Comparison of ENCODE assay signal across 32 cellular contexts in genomic region chr3:27252646-27253045, GRCh38.
"Had no signal": no experiment of that assay in that cellular context is flagged by ENCODE, and none has a peak within 500 bp of the region (broad histone marks: within the 10 kb centered on the region; RNA-seq: fewer than 3 reads in every experiment).

No MANE protein-coding gene starts in this region.

- H3K27me3 ChIP-seq: left lung, neural progenitor cell, right atrium auricular region, right lobe of liver, stomach, testis, thyroid gland, transverse colon, upper lobe of left lung, vagina had no signal

- H3K79me2 ChIP-seq: parathyroid adenoma had no signal

- H3K9ac ChIP-seq: neural progenitor cell, parathyroid adenoma had no signal

- H3K4me3 Mint-ChIP-seq: immature natural killer cell; naive B cell; natural killer cell; nephron progenitor cell; neural progenitor cell; stimulated activated naive B cell treated with anti-CD40 and anti-IgM and Interleukin-4, amounts not matched to agents 10 μg/mL and 1 μg/mL and 100 μg/mL, for 72 hours had no signal

- H3K36me3 ChIP-seq: left lung, lower lobe of right lung, neural progenitor cell, neutrophil, right atrium auricular region, right lobe of liver, stomach, thyroid gland, transverse colon, upper lobe of left lung, vagina had no signal

- H3K4me3 ChIP-seq: left lung, lower lobe of right lung, neural progenitor cell, psoas muscle, right atrium auricular region, right lobe of liver, skin epidermis, stomach, testis, thyroid gland, transverse colon, upper lobe of left lung, vagina had no signal

- ATAC-seq: left colon; left lung; lower lobe of right lung; natural killer cell; psoas muscle; right lobe of liver; stimulated activated naive B cell treated with anti-CD40 and anti-IgM and Interleukin-4, amounts not matched to agents 10 μg/mL and 1 μg/mL and 100 μg/mL, for 72 hours; stimulated activated naive CD8-positive, alpha-beta T cell treated with anti-CD3 and anti-CD28 coated beads, Interleukin-15, Interleukin-2, amounts not matched to agents 100 U/mL and 50 U/mL, for 24 hours had no signal

- H3K9me3 Mint-ChIP-seq: neural progenitor cell had no signal

- H3K27ac Mint-ChIP-seq: immature natural killer cell; natural killer cell; nephron progenitor cell; neural progenitor cell; stimulated activated naive B cell treated with anti-CD40 and anti-IgM and Interleukin-4, amounts not matched to agents 10 μg/mL and 1 μg/mL and 100 μg/mL, for 72 hours had no signal

- H2AFZ ChIP-seq: neural progenitor cell, parathyroid adenoma had no signal

- H3K4me1 ChIP-seq: left lung, lower lobe of right lung, neural progenitor cell, parathyroid adenoma, psoas muscle, right atrium auricular region, right lobe of liver, stomach, testis, thyroid gland, transverse colon, upper lobe of left lung, vagina had no signal

- H3K4me2 ChIP-seq: neural progenitor cell had no signal

- H3K9me3 ChIP-seq: left lung, lower lobe of right lung, neutrophil, psoas muscle, right atrium auricular region, right lobe of liver, stomach, testis, thyroid gland, transverse colon, upper lobe of left lung, vagina had no signal

- H3K27ac ChIP-seq: left lung, lower lobe of right lung, neural progenitor cell, neutrophil, parathyroid adenoma, psoas muscle, right atrium auricular region, right lobe of liver, skin epidermis, stomach, testis, thyroid gland, transverse colon, upper lobe of left lung, vagina had no signal

- H3K4me1 Mint-ChIP-seq: immature natural killer cell; naive B cell; natural killer cell; nephron progenitor cell; neural progenitor cell; stimulated activated naive B cell treated with anti-CD40 and anti-IgM and Interleukin-4, amounts not matched to agents 10 μg/mL and 1 μg/mL and 100 μg/mL, for 72 hours had no signal

- FAIRE-seq: islet of Langerhans, kidney had no signal

- H3K36me3 Mint-ChIP-seq: immature natural killer cell; natural killer cell; neural progenitor cell; stimulated activated naive B cell treated with anti-CD40 and anti-IgM and Interleukin-4, amounts not matched to agents 10 μg/mL and 1 μg/mL and 100 μg/mL, for 72 hours had no signal

- DNase-seq: hypothalamus; immature natural killer cell; kidney; left colon; left lung; lower lobe of right lung; mammary epithelial cell; mesenchymal stem cell; naive B cell; natural killer cell; nephron progenitor cell; occipital lobe; psoas muscle; right lobe of liver; stimulated activated CD4-positive, alpha-beta T cell treated with anti-CD3 and anti-CD28 coated beads, Interleukin-12 subunit alpha, Interleukin-12 subunit beta, amount 100 ng/mL, for 4 hours; stimulated activated CD4-positive, alpha-beta T cell treated with anti-CD3 and anti-CD28 coated beads, Interleukin-15, amount 100 ng/mL, for 24 hours; stimulated activated CD4-positive, alpha-beta T cell treated with anti-CD3 and anti-CD28 coated beads, Interleukin-2, amount 100 ng/mL, for 24 hours; stimulated activated CD4-positive, alpha-beta T cell treated with anti-CD3 and anti-CD28 coated beads, Interleukin-4, amount 100 ng/mL, for 1 hour; stimulated activated naive B cell treated with anti-CD40 and anti-IgM and Interleukin-4, amounts not matched to agents 10 μg/mL and 1 μg/mL and 100 μg/mL, for 72 hours; stimulated activated naive CD8-positive, alpha-beta T cell treated with anti-CD3 and anti-CD28 coated beads, Interleukin-15, Interleukin-2, amounts not matched to agents 100 U/mL and 50 U/mL, for 24 hours; stomach; testis; thyroid gland; transverse colon; upper lobe of left lung had no signal
